ENCODE assay signal across 8 cellular contexts in the genomic region with DNA sequence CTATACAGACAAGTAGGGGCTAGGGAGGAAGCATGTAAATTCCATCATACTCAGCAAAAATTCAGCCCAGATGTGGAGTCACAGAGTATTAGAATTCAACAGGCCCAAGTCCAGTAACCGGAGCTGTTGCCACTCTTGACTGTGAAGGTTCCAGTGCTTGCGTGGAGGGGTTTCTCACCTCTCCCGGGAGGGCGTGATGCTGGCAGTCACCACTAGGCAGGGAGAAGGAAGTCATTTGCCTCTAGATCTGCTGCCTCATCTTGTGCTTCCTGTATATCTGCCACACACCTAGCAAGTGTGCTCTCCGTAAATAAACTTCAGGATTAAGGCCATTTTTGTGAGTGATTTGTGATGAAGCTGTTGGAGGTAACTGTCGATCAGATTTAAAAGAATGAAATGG. TPM values are rescaled to one million over a fixed set of nuclear protein-coding genes. Genes with fewer than 3 reads are reported as not detected.
DNase-seq lines count a peak whose midpoint lies in the region; ATAC-seq and TF ChIP-seq lines count a peak whose summit lies in the region.

No MANE protein-coding gene starts in this region.

- H3K4me1 ChIP-seq in RWPE2 (ENCODE audit: insufficient read depth, poor library complexity, severe bottlenecking), result peaks cover 24% of the 10 kb centered on the region

- H3K9me3 ChIP-seq in RWPE2 (ENCODE audit: severe bottlenecking), result no peaks in the 10 kb centered on the region

- peaks cover 24% of the 10 kb centered on the region for H3K36me3 ChIP-seq in RWPE2 (ENCODE audit: low read depth)

- peak; percentile 63 for TF ChIP-seq CTCF in HFFc6 (IDR thresholded peaks at IDR 0.05)
- TF ChIP-seq CTCF in RWPE2 (IDR thresholded peaks at IDR 0.05; ENCODE audit: poor library complexity, severe bottlenecking), result peak; percentile 21

- H3K27me3 ChIP-seq in RWPE2 (ENCODE audit: insufficient read depth, poor library complexity, severe bottlenecking), result no peaks in the 10 kb centered on the region

- peaks cover 4% of the 10 kb centered on the region; the same call in 1 of the 2 replicates for H3K27me3 Mint-ChIP-seq in HFFc6 (ENCODE audit: insufficient read depth)

- H3K4me3 ChIP-seq in RWPE2 (ENCODE audit: severe bottlenecking), result no peak overlapping the region

- H3K4me3 Mint-ChIP-seq in HFFc6, result peak overlapping the region; percentile 96

- H3K27ac ChIP-seq in RWPE2 (ENCODE audit: poor library complexity, severe bottlenecking), result peak overlapping the region; percentile 44

- peaks cover 65% of the 10 kb centered on the region for H3K4me1 Mint-ChIP-seq in HFFc6 (ENCODE audit: low read depth)

- H3K36me3 Mint-ChIP-seq in HFFc6 (ENCODE audit: low read depth), result peaks cover 30% of the 10 kb centered on the region

- H3K27ac Mint-ChIP-seq in HFFc6, result peak overlapping the region; percentile 87

- intact Hi-C loops in left cardiac atrium (cut with DNase I), result loop anchor here in 1 of 2 donors (2.0 kb wide), 1 partner anchor 35 kb away; no protein-coding TSS in a partner anchor

- no peaks in the 10 kb centered on the region for H3K9me3 Mint-ChIP-seq in HFFc6

- no peak for ATAC-seq in RWPE2 (ENCODE audit: low read depth)
- no peak for ATAC-seq in left cardiac atrium
- no peak for ATAC-seq in HG02840 (IDR thresholded peaks at IDR 0.05; ENCODE audit: low FRiP score, unreplicated experiment)

- DNase-seq in COLO829 (ENCODE audit: low spot score) (peak; percentile 13), HFFc6 (no peak), RWPE2 (ENCODE audit: low spot score) (no peak), left cardiac atrium (peak; percentile 43), islet precursor cell (no peak)
- peak; percentile 86 for DNase-seq in activated effector memory CD4-positive, alpha-beta T cell treated with anti-CD3 and anti-CD28 coated beads, Interleukin-2, amount 50 U/mL, for 16 hours
- DNase-seq in stimulated activated CD4-positive, alpha-beta T cell treated with anti-CD3 and anti-CD28 coated beads, Interleukin-15, amount 100 ng/mL, for 48 hours (ENCODE audit: low read depth in 2 of 2), result peak; percentile 38 to 39

RNA-seq across cellular contexts. Expression of a gene that starts 1.0 kb away (rescaled TPM):
- 10 to 100 TPM; 44.7 to 61.4 (median 56.8) TPM for total RNA-seq in HFFc6 (2021; fragmentation: NEBNext Ultra II Directional; extraction: Animal tissue kit (Norgen Biotek cat#: 25700))
- 10 to 100 TPM; 15.8 to 22.5 TPM for total RNA-seq in left cardiac atrium

RNA-seq across cellular contexts. Expression of a gene that starts 1.4 kb away (rescaled TPM):
- total RNA-seq in HFFc6 (2021; fragmentation: NEBNext Ultra II Directional; extraction: Animal tissue kit (Norgen Biotek cat#: 25700)), result 10 to 100 TPM; 29.1 to 43.8 (median 32.6) TPM
- total RNA-seq in left cardiac atrium, result 10 to 100 TPM; 22.3 to 28.2 TPM

RNA-seq across cellular contexts. Expression of a gene that starts 14.9 kb away (rescaled TPM):
- total RNA-seq in HFFc6 (2021; fragmentation: NEBNext Ultra II Directional; extraction: Animal tissue kit (Norgen Biotek cat#: 25700)), result 1 to 10 TPM; 4.2 to 5.5 (median 4.9) TPM
- total RNA-seq in left cardiac atrium, result 1 to 10 TPM; 1.3 to 3.0 TPM

RNA-seq across cellular contexts. Expression of a gene that starts 27.9 kb away (rescaled TPM):
- not detected for total RNA-seq in HFFc6 (2021; fragmentation: NEBNext Ultra II Directional; extraction: Animal tissue kit (Norgen Biotek cat#: 25700))
- total RNA-seq in left cardiac atrium, result under 1 TPM in 1 of 2 donors, not detected in 1; 0.62 TPM

RNA-seq across cellular contexts. Expression of a gene that starts 53.1 kb away (rescaled TPM):
- 10 to 100 TPM; 26.3 to 35.6 (median 28.0) TPM for total RNA-seq in HFFc6 (2021; fragmentation: NEBNext Ultra II Directional; extraction: Animal tissue kit (Norgen Biotek cat#: 25700))
- total RNA-seq in left cardiac atrium, result 10 to 100 TPM; 18.1 to 18.9 TPM

Comparison
In these comparisons a context has a peak if more than half of its experiments do, and no peak if none do; other contexts are left out.
1. DNase-seq: peak in COLO829 (single experiment), activated effector memory CD4-positive, alpha-beta T cell treated with anti-CD3 and anti-CD28 coated beads, Interleukin-2, amount 50 U/mL, for 16 hours (single experiment), left cardiac atrium (single experiment) and stimulated activated CD4-positive, alpha-beta T cell treated with anti-CD3 and anti-CD28 coated beads, Interleukin-15, amount 100 ng/mL, for 48 hours (2 of 2); none in HFFc6 (single experiment), RWPE2 (single experiment) and islet precursor cell (single experiment).